Comparison of ENCODE assay signal across 10 cellular contexts in the genomic region with DNA sequence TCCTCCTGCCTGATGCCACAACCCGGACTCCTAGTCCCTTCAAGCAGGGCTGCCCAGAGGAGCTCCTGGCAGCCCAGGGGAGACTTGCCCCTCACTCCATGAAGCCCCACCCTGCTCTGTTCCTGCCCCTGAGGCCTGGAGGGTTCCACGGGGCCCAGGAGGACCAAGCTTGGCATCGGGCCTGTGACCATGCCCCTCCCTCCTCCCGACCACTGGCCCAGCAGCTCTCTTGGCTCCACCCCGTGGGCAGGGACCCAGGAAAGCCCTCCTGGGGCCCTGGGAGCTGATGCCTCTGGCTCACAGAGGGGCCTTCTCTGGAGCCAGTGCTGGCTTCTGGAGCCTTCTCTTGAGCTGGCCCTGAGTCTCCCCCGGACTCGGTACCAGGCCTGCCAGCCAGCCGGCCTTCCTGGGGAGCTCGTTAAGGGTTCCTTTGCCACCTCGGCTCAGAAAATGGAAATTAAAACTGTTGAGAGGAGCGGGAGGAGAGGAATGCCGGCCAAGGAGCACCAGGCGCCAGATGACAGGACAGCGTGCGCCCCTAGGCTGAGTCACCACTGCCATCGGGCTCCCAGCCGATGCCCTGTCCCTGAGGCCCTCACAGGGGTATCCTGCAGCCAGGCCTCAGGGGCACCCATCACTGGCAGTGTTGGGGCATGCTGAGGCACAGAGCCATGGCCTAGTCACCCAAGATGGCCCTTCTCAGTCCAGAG. TPM values are rescaled to one million over a fixed set of nuclear protein-coding genes. Genes with fewer than 3 reads are reported as not detected.
DNase-seq lines count a peak whose midpoint lies in the region; ATAC-seq and TF ChIP-seq lines count a peak whose summit lies in the region.
"Had no signal": no experiment of that assay in that cellular context is flagged by ENCODE, and none has a peak within 500 bp of the region (broad histone marks: within the 10 kb centered on the region; RNA-seq: fewer than 3 reads in every experiment).

No MANE protein-coding gene starts in this region.

- TF ChIP-seq CTCF in right atrium auricular region (IDR thresholded peaks at IDR 0.05) (no peak), sigmoid colon (IDR thresholded peaks at IDR 0.05) (no peak)

- WGBS in sigmoid colon, 2 donors: 67 to 73% methylated on average over 17 of the region's 17 CpGs

- no peak for ATAC-seq in HG03159 (IDR thresholded peaks at IDR 0.05; ENCODE audit: unreplicated experiment)
- ATAC-seq: naive thymus-derived CD4-positive, alpha-beta T cell; stimulated activated naive CD8-positive, alpha-beta T cell treated with anti-CD3 and anti-CD28 coated beads, Interleukin-15, amount 100 ng/mL, for 72 hours had no signal

- no peak for TF ChIP-seq POLR2A in sigmoid colon (IDR thresholded peaks at IDR 0.05)

- DNase-seq in NCI-H1436 (lab: John Stamatoyannopoulos, UW) (peak; percentile 49), NCI-H1436 treated with DMSO at 0.1 percent for 48 hours (lab: John Stamatoyannopoulos, UW) (no peak), SK-N-MC (ENCODE audit: low read depth, low spot score) (no peak), right atrium auricular region (ENCODE audit: low spot score) (peak; percentile 61), sigmoid colon (peak; percentile 35), SKM-1 treated with dmso at 0.1 percent for 144 hours (lab: John Stamatoyannopoulos, UW; ENCODE audit: unreplicated experiment) (no peak), NCI-H526 (lab: John Stamatoyannopoulos, UW) (no peak)
- DNase-seq: stimulated activated naive CD8-positive, alpha-beta T cell treated with anti-CD3 and anti-CD28 coated beads, Interleukin-15, amount 100 ng/mL, for 72 hours had no signal

- intact Hi-C loops in sigmoid colon (cut with DNase I): no loop called here

- H3K4me1 ChIP-seq in right atrium auricular region: peaks cover 0 to 32% of the 10 kb centered on the region in 2 donors
- H3K4me1 ChIP-seq in sigmoid colon: peaks cover 0 to 18% (median 13%) of the 10 kb centered on the region in 4 donors

- H3K36me3 ChIP-seq in SK-N-MC (ENCODE audit: insufficient read depth, low read length) (no peaks in the 10 kb centered on the region), right atrium auricular region (no peaks in the 10 kb centered on the region), sigmoid colon (no peaks in the 10 kb centered on the region)

- H3K9me3 ChIP-seq in SK-N-MC (ENCODE audit: low read depth, low read length): no peaks in the 10 kb centered on the region
- no peaks in the 10 kb centered on the region for H3K9me3 ChIP-seq in right atrium auricular region
- H3K9me3 ChIP-seq in sigmoid colon: no peaks in the 10 kb centered on the region

- H3K27me3 ChIP-seq in right atrium auricular region (no peaks in the 10 kb centered on the region), sigmoid colon (peaks cover 0 to 50% (median 0%) of the 10 kb centered on the region in 3 donors)

- H3K9ac ChIP-seq in SK-N-MC (ENCODE audit: insufficient read length): peak overlapping the region; percentile 59

- peak overlapping the region; percentile 62 for H3K27ac ChIP-seq in SK-N-MC
- H3K27ac ChIP-seq in right atrium auricular region: peak overlapping the region; percentile 21 to 47
- no peak overlapping the region for H3K27ac ChIP-seq in sigmoid colon

- TF ChIP-seq EP300 in sigmoid colon (IDR thresholded peaks at IDR 0.05): no peak

- H3K4me3 ChIP-seq in SK-N-MC (peak overlapping the region; percentile 36; the same call in 1 of the 2 replicates), right atrium auricular region (no peak overlapping the region), sigmoid colon (no peak overlapping the region)

RNA-seq across cellular contexts. Expression of a gene that starts 40.6 kb away (rescaled TPM):
- total RNA-seq in right atrium auricular region (10 to 100 TPM in 1 of 2 donors, 1 to 10 TPM in 1; 9.9 to 16.4 TPM), sigmoid colon (10 to 100 TPM in 3 of 4 donors, 1 to 10 TPM in 1; 8.3 to 37.1 (median 17.0) TPM)
- 1 to 10 TPM in 2 of 3 donors, under 1 TPM in 1; 0.69 to 6.3 (median 3.0) TPM for polyA plus RNA-seq in sigmoid colon

RNA-seq across cellular contexts. Expression of a gene that starts 51.7 kb away (rescaled TPM):
- total RNA-seq in right atrium auricular region (not detected), sigmoid colon (not detected)
- polyA plus RNA-seq in sigmoid colon: under 1 TPM in 2 of 3 donors, not detected in 1; under 0.01 to 0.09 TPM
- polyA plus RNA-seq: naive thymus-derived CD4-positive, alpha-beta T cell had no signal

Comparison
In these comparisons a context has a peak if more than half of its experiments do, and no peak if none do; other contexts are left out.
1. DNase-seq: peak in NCI-H1436 (single experiment), right atrium auricular region (single experiment) and sigmoid colon (single experiment); none in NCI-H1436 treated with DMSO at 0.1 percent for 48 hours (single experiment), SK-N-MC (single experiment), SKM-1 treated with dmso at 0.1 percent for 144 hours (single experiment) and NCI-H526 (0 of 2).
2. H3K27ac ChIP-seq: peak in SK-N-MC (single experiment) and right atrium auricular region (2 of 2); none in sigmoid colon (0 of 4).